14 cellular contexts compared by ENCODE assay signal in the genomic region with DNA sequence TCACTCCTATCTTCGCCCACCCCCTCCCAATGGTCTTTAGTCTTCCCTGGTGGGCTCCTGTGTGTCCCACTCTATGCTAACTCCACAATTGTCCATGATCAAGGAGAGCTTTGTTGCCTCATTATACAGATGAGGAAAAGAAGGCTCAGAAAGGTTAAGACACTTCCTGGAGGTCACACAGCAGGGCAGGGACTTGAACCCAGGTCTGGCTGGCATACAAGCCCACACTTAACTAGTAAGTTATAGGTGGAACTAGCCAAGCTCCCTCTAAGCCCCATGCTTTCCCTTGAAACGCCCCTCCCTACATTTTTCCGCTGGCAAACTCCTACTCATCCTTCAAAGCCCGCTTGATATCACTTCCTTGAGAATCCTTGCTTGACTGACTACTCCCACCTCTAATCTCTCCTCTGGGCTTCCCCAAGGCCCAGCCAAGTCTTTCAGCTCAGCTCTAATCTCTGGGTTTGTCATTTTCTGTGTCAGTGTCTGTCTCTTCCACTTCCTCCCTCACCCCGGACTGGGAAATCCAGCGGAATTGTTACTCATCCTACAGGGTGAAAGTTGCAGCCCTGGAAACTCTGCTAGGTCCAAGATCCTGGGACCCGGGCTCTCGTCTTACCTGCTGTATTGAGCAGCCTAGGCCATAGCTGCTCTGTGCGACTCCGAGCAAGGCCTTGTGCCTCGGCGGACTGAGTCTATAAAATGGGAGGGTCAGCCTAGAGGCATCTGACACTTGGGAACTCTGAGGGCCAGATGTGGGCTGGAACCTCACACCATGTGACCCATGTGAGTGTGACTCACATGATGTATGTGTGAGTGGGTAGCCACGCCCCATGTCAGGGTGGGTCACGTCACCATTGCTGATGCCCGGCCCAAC.
DNase-seq lines count a peak whose midpoint lies in the region; ATAC-seq and TF ChIP-seq lines count a peak whose summit lies in the region.
"Had no signal": no experiment of that assay in that cellular context is flagged by ENCODE, and none has a peak within 500 bp of the region (broad histone marks: within the 10 kb centered on the region; RNA-seq: fewer than 3 reads in every experiment).

No MANE protein-coding gene starts in this region.

- H3K4me3 ChIP-seq in mammary epithelial cell (replicated peaks in 1 of 3; ENCODE audit: insufficient read depth in 1 of 3, low read depth in 2 of 3, low read length in 3 of 3) (no peak overlapping the region), ascending aorta (no peak overlapping the region)
- H3K4me3 ChIP-seq: GM23338 had no signal

- no peaks in the 10 kb centered on the region for H3K79me2 ChIP-seq in mammary epithelial cell (ENCODE audit: insufficient read depth, low read length)

- peaks cover 9% of the 10 kb centered on the region for H3K4me1 ChIP-seq in mammary epithelial cell (ENCODE audit: insufficient read depth, low read length)
- peaks cover 2 to 4% of the 10 kb centered on the region in 2 donors for H3K4me1 ChIP-seq in ascending aorta

- no peak overlapping the region for H3K4me2 ChIP-seq in mammary epithelial cell (ENCODE audit: insufficient read depth, low read depth, low read length)
- H3K4me2 ChIP-seq: GM23338 had no signal

- H3K27me3 Mint-ChIP-seq in nephron progenitor cell (ENCODE audit: low read depth, poor library complexity): peaks cover 18% of the 10 kb centered on the region

- ATAC-seq in HG03354 (IDR thresholded peaks at IDR 0.05; ENCODE audit: poor library complexity, severe bottlenecking, unreplicated experiment) (no peak), HG02970 (IDR thresholded peaks at IDR 0.05; ENCODE audit: low FRiP score, unreplicated experiment) (no peak)
- ATAC-seq: GM23338; naive thymus-derived CD4-positive, alpha-beta T cell had no signal

- H4K20me1 ChIP-seq in mammary epithelial cell (ENCODE audit: insufficient read depth, low read length): no peaks in the 10 kb centered on the region

- CTCF ChIA-PET in mammary epithelial cell (lab: Charles Lee; ENCODE audit: low non-redundant PET): no interaction called here

- no peaks in the 10 kb centered on the region for H3K36me3 Mint-ChIP-seq in nephron progenitor cell (ENCODE audit: low read depth)

- H3K9me3 Mint-ChIP-seq in nephron progenitor cell: no peaks in the 10 kb centered on the region
- H3K9me3 Mint-ChIP-seq: GM23338 had no signal

- no peaks in the 10 kb centered on the region for H3K36me3 ChIP-seq in mammary epithelial cell (ENCODE audit: insufficient read depth, low read length)
- H3K36me3 ChIP-seq in ascending aorta: no peaks in the 10 kb centered on the region

- peak overlapping the region; percentile 26 for H3K4me3 Mint-ChIP-seq in nephron progenitor cell
- H3K4me3 Mint-ChIP-seq: GM23338 had no signal

- no peak overlapping the region for H2AFZ ChIP-seq in mammary epithelial cell (ENCODE audit: low read depth, low read length)
- H2AFZ ChIP-seq: GM23338 had no signal

- WGBS in mammary epithelial cell (ENCODE audit: low coverage, missing lambda C conversion rate): 89% methylated on average over 14 of the region's 15 CpGs

- H3K9me3 ChIP-seq in mammary epithelial cell (replicated peaks; ENCODE audit: insufficient read depth, low read length) (no peaks in the 10 kb centered on the region), ascending aorta (no peaks in the 10 kb centered on the region)

- DNase-seq in ELF-1 (ENCODE audit: low read depth, low spot score) (peak; percentile 47), NCI-H226 (peak; percentile 59), mammary epithelial cell (peak; percentile 50), nephron progenitor cell (no peak), ascending aorta (ENCODE audit: low spot score in 2 of 2) (no peak), DMS79 treated with DMSO at 0.1 percent for 48 hours (lab: John Stamatoyannopoulos, UW) (no peak)
- DNase-seq: activated CD8-positive, alpha-beta memory T cell treated with anti-CD3 and anti-CD28 coated beads, Interleukin-2, amount 50 U/mL, for 48 hours; KG1; naive thymus-derived CD4-positive, alpha-beta T cell; NCI-H2081 treated with DMSO at 0.1 percent for 48 hours; T-helper 9 cell had no signal

- H3K9ac ChIP-seq in mammary epithelial cell (ENCODE audit: insufficient read depth, low read length): no peak overlapping the region

- no peak overlapping the region for H3K27ac Mint-ChIP-seq in nephron progenitor cell
- H3K27ac Mint-ChIP-seq: GM23338 had no signal

- intact Hi-C loops in mammary epithelial cell (cut with micrococcal nuclease) (loop anchor here (5.0 kb wide), 3 partner anchors 226 to 416 kb away; a partner anchor contains a TSS), ascending aorta (cut with DNase I) (loop anchor here (10.0 kb wide), 1 partner anchor 1089 kb away; no protein-coding TSS in a partner anchor)

- in situ Hi-C loops in mammary epithelial cell (cut with MboI; ENCODE audit: low sequenced_read_pairs in 2 of 2): loop anchor here (5.0 to 25.0 kb wide), 5 partner anchors 821 to 1081 kb away; no protein-coding TSS in a partner anchor

- dilution Hi-C loops in mammary epithelial cell (cut with HindIII; ENCODE audit: low sequenced_read_pairs): no loop called here

- H3K27ac ChIP-seq in mammary epithelial cell (ENCODE audit: insufficient read depth, low read depth, low read length) (no peak overlapping the region), ascending aorta (no peak overlapping the region)

- H3K4me1 Mint-ChIP-seq in nephron progenitor cell: peaks cover 24% of the 10 kb centered on the region

- TF ChIP-seq CTCF in mammary epithelial cell (conservative IDR thresholded peaks at IDR 0.05 in 1 of 2, IDR thresholded peaks at IDR 0.05 in 1 of 2; ENCODE audit: extremely low read depth in 1 of 2, insufficient read depth in 1 of 2, low read depth in 1 of 2, low read length in 2 of 2) (no peak), nephron progenitor cell (IDR thresholded peaks at IDR 0.05) (no peak), ascending aorta (IDR thresholded peaks at IDR 0.05) (no peak)

- H3K27me3 ChIP-seq in mammary epithelial cell (ENCODE audit: insufficient read depth, low read length): no peaks in the 10 kb centered on the region
- peaks cover 5% of the 10 kb centered on the region for H3K27me3 ChIP-seq in ascending aorta

- BruUV-seq in mammary epithelial cell (replicated peaks; lab: Mats Ljungman, UMichigan): no TSS peak

Comparison
In these comparisons a context has a peak if more than half of its experiments do, and no peak if none do; other contexts are left out.
1. DNase-seq: peak in ELF-1 (single experiment), NCI-H226 (single experiment) and mammary epithelial cell (single experiment); none in nephron progenitor cell (single experiment), ascending aorta (0 of 2) and DMS79 treated with DMSO at 0.1 percent for 48 hours (single experiment).